Comparison of ENCODE assay signal across 1 cellular context in the genomic region with DNA sequence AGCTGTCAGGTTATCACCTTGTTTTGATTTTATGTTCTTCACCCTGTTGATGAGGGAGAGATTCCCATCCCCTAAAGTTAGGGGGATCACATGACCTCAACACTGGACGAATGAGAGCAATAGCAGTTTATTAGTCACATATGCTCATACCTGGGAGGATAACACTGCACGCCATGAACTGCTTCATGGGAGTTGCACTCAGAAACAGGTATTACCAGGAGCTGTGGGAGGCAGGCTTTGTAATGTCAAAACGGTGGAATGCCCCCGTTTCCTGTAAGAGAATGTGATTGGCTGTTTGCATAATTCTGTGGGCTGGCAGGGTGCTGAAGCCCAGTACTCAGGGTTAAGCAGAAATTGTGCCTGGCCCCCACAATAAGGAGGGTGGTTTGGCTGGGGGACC.
TF ChIP-seq lines count a peak whose summit lies in the region.

No MANE protein-coding gene starts in this region.

TF ChIP-seq in WTC11, 78 proteins besides CTCF, POLR2A, EP300 and RAD21 (continued from another document):
- TF ChIP-seq FOXJ3 (CRISPR knock-in tag; IDR thresholded peaks at IDR 0.05; ENCODE audit: borderline replicate concordance) (no peak), FOXP1 (CRISPR knock-in tag; IDR thresholded peaks at IDR 0.05; ENCODE audit: borderline replicate concordance) (no peak), TEAD1 (CRISPR knock-in tag; IDR thresholded peaks at IDR 0.05) (peak; percentile 35; the same call in 1 of the 2 replicates), MXD4 (CRISPR knock-in tag; IDR thresholded peaks at IDR 0.05; ENCODE audit: borderline replicate concordance) (no peak), TCF7 (CRISPR knock-in tag; IDR thresholded peaks at IDR 0.05; ENCODE audit: low read depth) (no peak), NR1H2 (CRISPR knock-in tag; IDR thresholded peaks at IDR 0.05) (no peak), RELA (CRISPR knock-in tag; IDR thresholded peaks at IDR 0.05; ENCODE audit: borderline replicate concordance) (no peak), ZNF425 (CRISPR knock-in tag; conservative IDR thresholded peaks at IDR 0.05) (no peak), ESRRA (CRISPR knock-in tag; IDR thresholded peaks at IDR 0.05; ENCODE audit: borderline replicate concordance) (no peak)
